9 cellular contexts compared by ENCODE assay signal in genomic region chr20:13458860-13459451, GRCh38.
DNase-seq lines count a peak whose midpoint lies in the region; ATAC-seq and TF ChIP-seq lines count a peak whose summit lies in the region.
"Had no signal": no experiment of that assay in that cellular context is flagged by ENCODE, and none has a peak within 500 bp of the region (broad histone marks: within the 10 kb centered on the region; RNA-seq: fewer than 3 reads in every experiment).

No MANE protein-coding gene starts in this region.

- DNase-seq in ACHN: peak; percentile 34
- peak; percentile 10 for DNase-seq in MM.1S
- peak; percentile 50 for DNase-seq in adipocyte (ENCODE audit: low read depth)
- peak; percentile 55 for DNase-seq in iris pigment epithelial cell (ENCODE audit: low read depth)
- DNase-seq in midbrain (lab: John Stamatoyannopoulos, UW): no peak
- no peak for DNase-seq in Ammon's horn (ENCODE audit: low spot score)

- TF ChIP-seq CTCF in GM12874 (IDR thresholded peaks at IDR 0.05; ENCODE audit: insufficient read depth, low read depth, low read length) (peak; percentile 85), MM.1S (IDR thresholded peaks at IDR 0.05; ENCODE audit: low read length) (peak; percentile 72)

- H3F3A ChIP-seq in MM.1S (ENCODE audit: insufficient read depth, low read length): no peaks in the 10 kb centered on the region

- H3K9ac ChIP-seq in MM.1S (ENCODE audit: low read length): no peak overlapping the region
- no peak overlapping the region for H3K9ac ChIP-seq in adipocyte (ENCODE audit: low read length)

- H3K4me2 ChIP-seq in MM.1S (ENCODE audit: low read depth, low read length): no peak overlapping the region

- H3K79me2 ChIP-seq in MM.1S (ENCODE audit: low read length): no peaks in the 10 kb centered on the region

- no peak overlapping the region for H3K27ac ChIP-seq in MM.1S (ENCODE audit: low read length)

- ATAC-seq in HG02588 (IDR thresholded peaks at IDR 0.05; ENCODE audit: unreplicated experiment): peak; percentile 67
- ATAC-seq: naive thymus-derived CD8-positive, alpha-beta T cell had no signal

- H3K9me3 ChIP-seq in MM.1S (replicated peaks; ENCODE audit: insufficient read depth, low read length): no peaks in the 10 kb centered on the region; the same call in 1 of the 2 replicates
- no peaks in the 10 kb centered on the region for H3K9me3 ChIP-seq in adipocyte (ENCODE audit: control insufficient read depth, low read length)

- in situ Hi-C loops in ACHN (cut with HindIII; ENCODE audit: low pct_ligation_motif_present, low pct_unique_long_range_greater_than_20kb, low sequenced_read_pairs): no loop called here

- H3K4me3 ChIP-seq in MM.1S (ENCODE audit: low read length) (no peak overlapping the region), adipocyte (ENCODE audit: low read length) (no peak overlapping the region)

- H3K27me3 ChIP-seq in MM.1S (replicated peaks; ENCODE audit: insufficient read depth, low read length): no peaks in the 10 kb centered on the region
- H3K27me3 ChIP-seq in adipocyte (replicated peaks; ENCODE audit: control insufficient read depth, insufficient read depth, low read length): no peaks in the 10 kb centered on the region

- H4K20me1 ChIP-seq in MM.1S (ENCODE audit: insufficient read depth, low read length): no peaks in the 10 kb centered on the region

- H3K36me3 ChIP-seq in MM.1S (replicated peaks; ENCODE audit: insufficient read depth, low read length) (no peaks in the 10 kb centered on the region), adipocyte (ENCODE audit: control insufficient read depth, insufficient read depth, low read length, severe bottlenecking) (no peaks in the 10 kb centered on the region)

- H3K4me1 ChIP-seq in MM.1S (ENCODE audit: low read length) (no peaks in the 10 kb centered on the region), adipocyte (ENCODE audit: control insufficient read depth, insufficient read depth, low read length) (peaks cover 5% of the 10 kb centered on the region)

- H2AFZ ChIP-seq in MM.1S (ENCODE audit: low read length): no peak overlapping the region

- H3K9me2 ChIP-seq in MM.1S (replicated peaks; ENCODE audit: insufficient read depth, low read length): no peaks in the 10 kb centered on the region

Comparison
In these comparisons a context has a peak if more than half of its experiments do, and no peak if none do; other contexts are left out.
1. DNase-seq: peak in ACHN (single experiment), MM.1S (single experiment), adipocyte (single experiment) and iris pigment epithelial cell (single experiment); none in midbrain (single experiment) and Ammon's horn (single experiment).